In the genomic region with DNA sequence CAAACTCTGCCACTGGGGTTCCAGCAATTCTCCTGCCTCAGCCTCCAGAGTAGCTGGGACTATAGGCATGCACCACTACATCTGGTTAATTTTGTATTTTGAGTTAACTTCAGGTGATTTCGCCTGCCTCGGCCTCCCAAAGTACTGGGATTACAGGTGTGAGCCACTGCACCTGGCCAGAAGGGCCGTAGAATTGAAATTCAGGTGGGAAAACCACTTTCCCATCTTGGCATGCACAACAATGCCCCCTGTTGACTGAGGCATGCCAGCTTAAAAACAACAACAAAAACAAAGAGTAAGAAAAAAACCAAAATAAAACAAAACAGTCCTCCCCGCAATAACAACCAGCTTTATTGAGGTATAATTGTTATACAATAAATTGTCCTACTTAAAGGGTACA, we compare ENCODE assay signal across 14 cellular contexts. TPM values are rescaled to one million over a fixed set of nuclear protein-coding genes. Genes with fewer than 3 reads are reported as not detected.
DNase-seq lines count a peak whose midpoint lies in the region; ATAC-seq and TF ChIP-seq lines count a peak whose summit lies in the region.
"Had no signal": no experiment of that assay in that cellular context is flagged by ENCODE, and none has a peak within 500 bp of the region (broad histone marks: within the 10 kb centered on the region; RNA-seq: fewer than 3 reads in every experiment).

No MANE protein-coding gene starts in this region.

- H2BK5ac ChIP-seq in mesenchymal stem cell (ENCODE audit: low read depth, low read length, poor library complexity, severe bottlenecking) = no peak overlapping the region

- H3K27me3 ChIP-seq in PC-9 (ENCODE audit: insufficient read depth, low read depth) (no peaks in the 10 kb centered on the region), mesenchymal stem cell (ENCODE audit: control insufficient read depth in 1 of 2, insufficient read depth in 1 of 2, low read length in 2 of 2) (no peaks in the 10 kb centered on the region)
- H3K27me3 ChIP-seq: gastroesophageal sphincter had no signal

- POLR2A ChIA-PET in PC-9 (lab: Charles Lee; ENCODE audit: unreplicated experiment) = interaction anchor here (0.6 to 0.7 kb wide), 2 partner anchors 31 to 423 kb away, joined by 9 to 11 read pairs; no protein-coding TSS in a partner anchor

- CTCF ChIA-PET in PC-9 (lab: Charles Lee) = interaction anchor here (1.1 kb wide), 1 partner anchor 198 kb away, joined by 5 read pairs; no protein-coding TSS in a partner anchor

- H3K9me2 ChIP-seq in PC-9 (ENCODE audit: insufficient read depth) = no peaks in the 10 kb centered on the region

- no peak overlapping the region for H4K8ac ChIP-seq in mesenchymal stem cell (ENCODE audit: low read length)

- no peak overlapping the region for H2BK12ac ChIP-seq in mesenchymal stem cell (ENCODE audit: low read length in 2 of 2)

- H3K4me3 ChIP-seq in PC-9 (no peak overlapping the region), mesenchymal stem cell (ENCODE audit: insufficient read depth in 1 of 2, low read depth in 1 of 2, low read length in 2 of 2) (no peak overlapping the region)
- H3K4me3 ChIP-seq: coronary artery, gastroesophageal sphincter had no signal

- no peak overlapping the region for H3K4ac ChIP-seq in mesenchymal stem cell (ENCODE audit: low read depth in 1 of 2, low read length in 2 of 2)

- H2BK15ac ChIP-seq in mesenchymal stem cell (ENCODE audit: low read depth, poor library complexity, severe bottlenecking) = no peak overlapping the region

- no peaks in the 10 kb centered on the region for H3K36me3 ChIP-seq in PC-9 (ENCODE audit: low read depth)
- no peaks in the 10 kb centered on the region for H3K36me3 ChIP-seq in mesenchymal stem cell (ENCODE audit: control insufficient read depth in 1 of 2, insufficient read depth in 2 of 2, low read depth in 1 of 2, low read length in 2 of 2)
- H3K36me3 ChIP-seq: gastroesophageal sphincter had no signal

- peaks cover 77% of the 10 kb centered on the region for H3K4me1 Mint-ChIP-seq in CD14-positive monocyte

- H3K4me1 ChIP-seq in PC-9 (replicated peaks; ENCODE audit: insufficient read depth) (peaks cover 18% of the 10 kb centered on the region), mesenchymal stem cell (ENCODE audit: control insufficient read depth, insufficient read depth, low read depth, low read length) (peaks cover 15% of the 10 kb centered on the region)

- H3K23ac ChIP-seq in mesenchymal stem cell (ENCODE audit: low read length in 2 of 2) = no peak overlapping the region

- H3K27ac ChIP-seq in PC-9 (no peak overlapping the region), mesenchymal stem cell (ENCODE audit: low read length, poor library complexity, severe bottlenecking) (no peak overlapping the region)
- H3K27ac ChIP-seq: gastroesophageal sphincter had no signal

- H3K4me2 ChIP-seq in PC-9 (no peak overlapping the region), mesenchymal stem cell (ENCODE audit: low read length, poor library complexity, severe bottlenecking) (no peak overlapping the region)

- H3K9ac ChIP-seq in mesenchymal stem cell (ENCODE audit: low read length) = no peak overlapping the region

- H3K9me3 ChIP-seq in PC-9 (ENCODE audit: insufficient read depth, low read depth) = no peaks in the 10 kb centered on the region
- H3K9me3 ChIP-seq in mesenchymal stem cell (ENCODE audit: control insufficient read depth, low read length) = no peaks in the 10 kb centered on the region
- H3K9me3 ChIP-seq: Caco-2, gastroesophageal sphincter had no signal

- H3K79me2 ChIP-seq in PC-9 (ENCODE audit: low read depth) = no peaks in the 10 kb centered on the region

- H2AK5ac ChIP-seq in mesenchymal stem cell (ENCODE audit: low read length, severe bottlenecking) = no peak overlapping the region

- peak overlapping the region in 2 of 7 donors; percentile 11 to 70 for H3K27ac Mint-ChIP-seq in CD14-positive monocyte
- H3K27ac Mint-ChIP-seq: activated CD4-positive, alpha-beta memory T cell treated with anti-CD3 and anti-CD28 coated beads, Interleukin-2, amount 10 ng/mL, durations not matched to agents 7 days and 5 days; activated naive CD8-positive, alpha-beta T cell treated with anti-CD3 and anti-CD28 coated beads, Interleukin-2, amount 10 ng/mL, durations not matched to agents 7 days and 5 days had no signal

- no peak for DNase-seq in CD14-positive monocyte (ENCODE audit: low spot score)
- no peak for DNase-seq in PC-9
- peak; percentile 39 for DNase-seq in iPS-NIHi7 (ENCODE audit: extremely low spot score)
- DNase-seq in omental fat pad (ENCODE audit: low spot score) = no peak
- no peak for DNase-seq in mesenchymal stem cell
- no peak for DNase-seq in COLO829 (ENCODE audit: low spot score)
- DNase-seq: activated CD4-positive, alpha-beta memory T cell treated with anti-CD3 and anti-CD28 coated beads, Interleukin-2, amount 10 ng/mL, durations not matched to agents 7 days and 5 days; activated naive CD8-positive, alpha-beta T cell treated with anti-CD3 and anti-CD28 coated beads, Interleukin-2, amount 10 ng/mL, durations not matched to agents 7 days and 5 days; Caco-2 had no signal

- peaks cover 0 to 2% of the 10 kb centered on the region in 2 donors for H3K36me3 Mint-ChIP-seq in CD14-positive monocyte

- no peaks in the 10 kb centered on the region for H3K79me1 ChIP-seq in mesenchymal stem cell (replicated peaks; ENCODE audit: low read length, poor library complexity, severe bottlenecking)

- no peaks in the 10 kb centered on the region for H4K20me1 ChIP-seq in PC-9 (ENCODE audit: insufficient read depth)

- WGBS in mesenchymal stem cell = 82% methylated on average over 3 of the region's 4 CpGs

- TF ChIP-seq CTCF in CD14-positive monocyte (IDR thresholded peaks at IDR 0.05) = peak; percentile 45
- peak; percentile 36; the same call in 1 of the 2 replicates for TF ChIP-seq CTCF in GM12874 (IDR thresholded peaks at IDR 0.05; ENCODE audit: insufficient read depth, low read depth, low read length)
- TF ChIP-seq CTCF in PC-9 (conservative IDR thresholded peaks at IDR 0.05) = peak; percentile 27; the same call in 1 of the 2 replicates
- TF ChIP-seq CTCF in omental fat pad (IDR thresholded peaks at IDR 0.05) = no peak

- no peak overlapping the region for H4K91ac ChIP-seq in mesenchymal stem cell (ENCODE audit: low read length)

- no TSS peak for BruUV-seq in PC-9 (replicated peaks; lab: Mats Ljungman, UMichigan)

- ATAC-seq in omental fat pad (ENCODE audit: low FRiP score) (no peak), GM21526 (IDR thresholded peaks at IDR 0.05; ENCODE audit: low FRiP score, unreplicated experiment) (no peak)
- ATAC-seq: gastroesophageal sphincter, left lobe of liver had no signal

- no peak overlapping the region for H3K4me3 Mint-ChIP-seq in CD14-positive monocyte
- H3K4me3 Mint-ChIP-seq: activated CD4-positive, alpha-beta memory T cell treated with anti-CD3 and anti-CD28 coated beads, Interleukin-2, amount 10 ng/mL, durations not matched to agents 7 days and 5 days; activated naive CD8-positive, alpha-beta T cell treated with anti-CD3 and anti-CD28 coated beads, Interleukin-2, amount 10 ng/mL, durations not matched to agents 7 days and 5 days had no signal

- no peaks in the 10 kb centered on the region for H3K9me3 Mint-ChIP-seq in CD14-positive monocyte
- H3K9me3 Mint-ChIP-seq: activated CD4-positive, alpha-beta memory T cell treated with anti-CD3 and anti-CD28 coated beads, Interleukin-2, amount 10 ng/mL, durations not matched to agents 7 days and 5 days; activated naive CD8-positive, alpha-beta T cell treated with anti-CD3 and anti-CD28 coated beads, Interleukin-2, amount 10 ng/mL, durations not matched to agents 7 days and 5 days had no signal

- H2AFZ ChIP-seq in PC-9 (no peak overlapping the region), mesenchymal stem cell (ENCODE audit: low read depth, low read length) (no peak overlapping the region)

- intact Hi-C loops in CD14-positive monocyte (cut with micrococcal nuclease) (no loop called here), PC-9 (cut with micrococcal nuclease; ENCODE audit: unreplicated experiment) (loop anchor here (10.0 kb wide), 1 partner anchor 432 kb away; no protein-coding TSS in a partner anchor)

- no peak overlapping the region for H3K18ac ChIP-seq in mesenchymal stem cell (ENCODE audit: low read depth in 1 of 2, low read length in 2 of 2)

- H3K14ac ChIP-seq in mesenchymal stem cell (ENCODE audit: low read length in 2 of 2) = no peak overlapping the region

- peaks cover 25% of the 10 kb centered on the region for H3F3A ChIP-seq in PC-9 (ENCODE audit: insufficient read depth, low read depth)

- H2BK120ac ChIP-seq in mesenchymal stem cell (ENCODE audit: low read depth, low read length) = no peak overlapping the region

- peaks cover 0 to 2% (median 0%) of the 10 kb centered on the region in 3 donors for H3K27me3 Mint-ChIP-seq in CD14-positive monocyte (ENCODE audit: low read depth in 3 of 3)
- H3K27me3 Mint-ChIP-seq: activated CD4-positive, alpha-beta memory T cell treated with anti-CD3 and anti-CD28 coated beads, Interleukin-2, amount 10 ng/mL, durations not matched to agents 7 days and 5 days; activated naive CD8-positive, alpha-beta T cell treated with anti-CD3 and anti-CD28 coated beads, Interleukin-2, amount 10 ng/mL, durations not matched to agents 7 days and 5 days had no signal

RNA-seq across cellular contexts. Expression of gene RAB11A, which starts 32.6 kb away (rescaled TPM):
- 100 to 1,000 TPM; 300 to 310 TPM for polyA plus RNA-seq in CD14-positive monocyte
- total RNA-seq in PC-9 (2021) (186 and 233 TPM in 2 replicates), omental fat pad (100 to 1,000 TPM; 142 to 191 (median 158) TPM)
- polyA plus RNA-seq in mesenchymal stem cell (2013, experiment 1 of 2) = 289 TPM
- 300 TPM for polyA plus RNA-seq in mesenchymal stem cell (2013, experiment 2 of 2)

RNA-seq across cellular contexts. Expression of gene DENND4A, which starts 44.6 kb away (rescaled TPM):
- polyA plus RNA-seq in CD14-positive monocyte = 1 to 10 TPM; 4.6 to 6.9 TPM
- 12.6 and 16.3 TPM in 2 replicates for total RNA-seq in PC-9 (2021)
- total RNA-seq in omental fat pad = 10 to 100 TPM; 38.8 to 64.8 (median 52.3) TPM
- polyA plus RNA-seq in mesenchymal stem cell (2013, experiment 1 of 2) = 8.3 TPM
- 8.4 TPM for polyA plus RNA-seq in mesenchymal stem cell (2013, experiment 2 of 2)

Comparison
In these comparisons a context has a peak if more than half of its experiments do, and no peak if none do; other contexts are left out.
1. CTCF ChIP-seq: peak in CD14-positive monocyte (single experiment), GM12874 (single experiment) and PC-9 (single experiment); none in omental fat pad (0 of 3).